8 cellular contexts compared by ENCODE assay signal in the genomic region with DNA sequence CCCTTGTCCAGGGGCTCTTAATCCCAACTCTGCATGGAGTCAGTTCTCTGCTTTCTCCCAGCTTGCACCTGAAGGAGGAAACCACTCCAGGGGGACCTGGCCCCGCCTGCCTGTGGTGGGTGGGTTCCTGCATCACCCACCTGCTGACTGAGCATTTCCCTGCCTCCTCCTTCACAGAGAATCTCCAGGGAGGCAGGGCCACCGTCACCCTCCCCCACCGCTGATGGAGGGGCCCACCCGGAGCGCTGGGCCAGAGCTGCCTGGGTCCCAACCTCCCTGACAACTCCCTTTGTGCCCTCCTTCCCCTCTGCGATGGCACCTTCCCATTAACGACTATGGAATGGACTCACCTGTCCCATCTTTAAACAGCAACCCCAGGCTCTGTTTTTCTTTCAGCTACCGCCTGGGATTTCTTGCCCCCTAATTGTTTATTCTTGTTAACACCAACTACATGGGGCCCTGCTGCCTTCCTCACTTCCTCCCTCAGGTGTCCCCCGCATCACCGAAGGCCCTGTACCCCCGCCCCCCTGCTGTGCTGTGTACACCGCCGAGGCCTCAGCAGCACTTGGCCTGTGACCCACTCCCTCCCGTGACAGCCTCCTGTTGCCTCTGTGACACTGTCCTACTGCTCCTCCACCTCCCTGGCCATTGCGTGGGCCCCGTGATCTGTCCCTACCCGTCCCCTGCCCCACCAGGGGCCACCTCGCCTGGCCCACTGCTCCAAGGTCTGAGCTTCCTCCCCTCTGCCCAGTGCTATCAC. TPM values are rescaled to one million over a fixed set of nuclear protein-coding genes. Genes with fewer than 3 reads are reported as not detected.
DNase-seq lines count a peak whose midpoint lies in the region; ATAC-seq and TF ChIP-seq lines count a peak whose summit lies in the region.

No MANE protein-coding gene starts in this region.

- H3K36me3 Mint-ChIP-seq in activated naive CD4-positive, alpha-beta T cell treated with anti-CD3 and anti-CD28 coated beads, Interleukin-2, amount 50 U/mL, for 24 hours = no peaks in the 10 kb centered on the region
- H3K36me3 Mint-ChIP-seq in activated naive CD4-positive, alpha-beta T cell treated with anti-CD3 and anti-CD28 coated beads, Interleukin-2, amount 50 U/mL, for 72 hours = peaks cover under 1 to 8% of the 10 kb centered on the region in 2 donors
- H3K36me3 Mint-ChIP-seq in type B pancreatic cell = no peaks in the 10 kb centered on the region

- H3K4me1 Mint-ChIP-seq in activated naive CD4-positive, alpha-beta T cell treated with anti-CD3 and anti-CD28 coated beads, Interleukin-2, amount 50 U/mL, for 24 hours = peaks cover 6% of the 10 kb centered on the region
- peaks cover 5% of the 10 kb centered on the region for H3K4me1 Mint-ChIP-seq in type B pancreatic cell (ENCODE audit: unreplicated experiment)

- no peak for DNase-seq in activated naive CD4-positive, alpha-beta T cell treated with Interleukin-2 at 50 U/mL for 16 hours
- no peak for DNase-seq in activated naive CD4-positive, alpha-beta T cell treated with anti-CD3 and anti-CD28 coated beads, Interleukin-2, amount 50 U/mL, for 72 hours (ENCODE audit: low spot score in 2 of 2)
- DNase-seq in left kidney (ENCODE audit: low read depth, low spot score) (peak; percentile 39), type B pancreatic cell (ENCODE audit: extremely low spot score, unreplicated experiment) (no peak), SW 1271 (lab: John Stamatoyannopoulos, UW) (no peak), DMS79 (lab: John Stamatoyannopoulos, UW) (no peak), NCI-H2081 treated with DMSO at 0.1 percent for 48 hours (lab: John Stamatoyannopoulos, UW) (no peak)

- no peaks in the 10 kb centered on the region for H3K27me3 Mint-ChIP-seq in activated naive CD4-positive, alpha-beta T cell treated with anti-CD3 and anti-CD28 coated beads, Interleukin-2, amount 50 U/mL, for 24 hours
- no peaks in the 10 kb centered on the region for H3K27me3 Mint-ChIP-seq in type B pancreatic cell

- ATAC-seq in activated naive CD4-positive, alpha-beta T cell treated with anti-CD3 and anti-CD28 coated beads, Interleukin-2, amount 50 U/mL, for 72 hours = no peak

- TF ChIP-seq CTCF in type B pancreatic cell (conservative IDR thresholded peaks at IDR 0.05) = no peak

- H3K9me3 Mint-ChIP-seq in activated naive CD4-positive, alpha-beta T cell treated with anti-CD3 and anti-CD28 coated beads, Interleukin-2, amount 50 U/mL, for 24 hours = no peaks in the 10 kb centered on the region
- H3K9me3 Mint-ChIP-seq in activated naive CD4-positive, alpha-beta T cell treated with anti-CD3 and anti-CD28 coated beads, Interleukin-2, amount 50 U/mL, for 72 hours = no peaks in the 10 kb centered on the region
- no peaks in the 10 kb centered on the region for H3K9me3 Mint-ChIP-seq in type B pancreatic cell

- H3K4me3 Mint-ChIP-seq in activated naive CD4-positive, alpha-beta T cell treated with anti-CD3 and anti-CD28 coated beads, Interleukin-2, amount 50 U/mL, for 24 hours = peak overlapping the region; percentile 91
- peak overlapping the region; percentile 91 for H3K4me3 Mint-ChIP-seq in type B pancreatic cell

- peak overlapping the region; percentile 82 for H3K27ac Mint-ChIP-seq in activated naive CD4-positive, alpha-beta T cell treated with anti-CD3 and anti-CD28 coated beads, Interleukin-2, amount 50 U/mL, for 24 hours
- peak overlapping the region; percentile 89 to 96 for H3K27ac Mint-ChIP-seq in activated naive CD4-positive, alpha-beta T cell treated with anti-CD3 and anti-CD28 coated beads, Interleukin-2, amount 50 U/mL, for 72 hours
- H3K27ac Mint-ChIP-seq in type B pancreatic cell = peak overlapping the region; percentile 84

RNA-seq across cellular contexts. Expression of a gene that starts 0.8 kb away (rescaled TPM):
- total RNA-seq in activated naive CD4-positive, alpha-beta T cell treated with anti-CD3 and anti-CD28 coated beads, Interleukin-2, amount 50 U/mL, for 72 hours = 10 to 100 TPM; 20.9 to 32.3 TPM
- total RNA-seq in type B pancreatic cell (ENCODE audit: low replicate concordance) = 10.5 and 31.6 TPM in 2 replicates

RNA-seq across cellular contexts. Expression of a gene that starts 12.0 kb away (rescaled TPM):
- not detected for total RNA-seq in activated naive CD4-positive, alpha-beta T cell treated with anti-CD3 and anti-CD28 coated beads, Interleukin-2, amount 50 U/mL, for 72 hours
- 1.2 and 4.5 TPM in 2 replicates for total RNA-seq in type B pancreatic cell (ENCODE audit: low replicate concordance)

RNA-seq across cellular contexts. Expression of a gene that starts 15.9 kb away (rescaled TPM):
- 10 to 100 TPM in 1 of 2 donors, 1 to 10 TPM in 1; 7.8 to 10.6 TPM for total RNA-seq in activated naive CD4-positive, alpha-beta T cell treated with anti-CD3 and anti-CD28 coated beads, Interleukin-2, amount 50 U/mL, for 72 hours
- total RNA-seq in type B pancreatic cell (ENCODE audit: low replicate concordance) = 15.6 and 22.1 TPM in 2 replicates

RNA-seq across cellular contexts. Expression of a gene that starts 29.8 kb away (rescaled TPM):
- total RNA-seq in activated naive CD4-positive, alpha-beta T cell treated with anti-CD3 and anti-CD28 coated beads, Interleukin-2, amount 50 U/mL, for 72 hours = 100 to 1,000 TPM in 1 of 2 donors, 10 to 100 TPM in 1; 64.8 to 111 TPM
- 15.5 and 36.0 TPM in 2 replicates for total RNA-seq in type B pancreatic cell (ENCODE audit: low replicate concordance)

RNA-seq across cellular contexts. Expression of a gene that starts 54.7 kb away (rescaled TPM):
- 100 to 1,000 TPM in 1 of 2 donors, 10 to 100 TPM in 1; 94.4 to 127 TPM for total RNA-seq in activated naive CD4-positive, alpha-beta T cell treated with anti-CD3 and anti-CD28 coated beads, Interleukin-2, amount 50 U/mL, for 72 hours
- 155 and 223 TPM in 2 replicates for total RNA-seq in type B pancreatic cell (ENCODE audit: low replicate concordance)
